1 cellular context compared by ENCODE assay signal in the genomic region with DNA sequence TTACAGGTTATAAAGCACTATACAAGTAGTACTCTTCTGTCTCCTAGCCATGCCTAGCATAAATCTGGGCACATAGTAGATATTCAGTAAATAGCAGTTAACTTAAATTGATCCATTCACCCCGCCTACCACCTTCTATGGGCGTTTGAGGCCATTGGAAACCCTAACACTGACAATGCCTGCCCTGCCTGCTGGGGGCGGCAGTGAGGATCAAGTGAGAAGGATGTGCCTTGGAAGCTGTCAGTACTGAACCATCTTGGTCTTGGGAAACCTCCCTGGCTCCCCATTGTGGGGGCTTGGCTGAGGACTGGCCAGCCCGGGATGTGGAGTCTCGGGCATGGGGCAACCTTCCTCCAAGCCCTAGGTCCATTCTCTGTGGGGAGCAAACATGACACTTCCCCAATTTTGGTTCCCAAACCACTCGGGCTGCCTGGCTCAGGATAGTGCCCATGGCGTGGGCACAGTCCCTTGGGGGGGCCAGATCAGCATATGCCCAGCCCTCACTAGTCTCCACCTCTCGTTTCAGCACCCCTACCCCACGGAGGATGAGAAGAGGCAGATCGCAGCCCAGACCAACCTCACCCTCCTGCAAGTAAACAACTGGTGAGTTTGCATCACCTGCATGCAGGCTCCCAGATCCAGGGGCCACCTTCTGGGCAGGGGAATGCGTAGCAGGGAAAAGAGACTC.
TF ChIP-seq lines count a peak whose summit lies in the region.

No MANE protein-coding gene starts in this region.

TF ChIP-seq in GM12878, 131 proteins besides CTCF, POLR2A, EP300 and RAD21:
- TF ChIP-seq SPI1 (IDR thresholded peaks at IDR 0.05; ENCODE audit: borderline replicate concordance, insufficient read depth, low read depth, low read length) (0 out of 2 replicates have a peak, but pooled peaks have one; percentile 13), TCF7 (IDR thresholded peaks at IDR 0.05; ENCODE audit: borderline replicate concordance) (no peak)
